ENCODE assay signal across 16 cellular contexts in the genomic region with DNA sequence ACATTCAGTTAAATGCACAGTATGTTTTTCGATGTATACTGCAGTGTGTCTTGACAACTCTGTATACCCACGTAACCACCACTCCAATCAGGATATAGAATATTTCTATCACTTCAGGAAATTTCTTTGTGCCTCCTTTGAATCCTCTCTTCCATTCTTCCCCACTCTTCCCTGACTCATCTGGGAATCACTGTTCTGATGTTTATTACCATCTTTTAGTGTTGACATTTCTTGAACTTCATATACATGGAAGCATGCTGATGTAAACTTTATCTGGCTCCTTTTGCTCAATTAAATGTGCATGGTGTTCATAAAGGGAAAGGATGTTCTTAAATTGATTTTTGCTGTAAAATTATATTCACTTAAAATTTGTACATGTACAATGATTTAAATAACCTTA.
DNase-seq lines count a peak whose midpoint lies in the region; ATAC-seq and TF ChIP-seq lines count a peak whose summit lies in the region.
"Had no signal": no experiment of that assay in that cellular context is flagged by ENCODE, and none has a peak within 500 bp of the region (broad histone marks: within the 10 kb centered on the region; RNA-seq: fewer than 3 reads in every experiment).

No MANE protein-coding gene starts in this region.

- CTCF ChIA-PET in IMR-90 (lab: Yijun Ruan, JAX) = interaction anchor here (1.1 to 1.5 kb wide), 2 partner anchors 8 to 321 kb away, joined by 3 read pairs; no protein-coding TSS in a partner anchor

- H4K20me1 ChIP-seq in IMR-90 (ENCODE audit: insufficient read depth, low read length) = no peaks in the 10 kb centered on the region
- H4K20me1 ChIP-seq: BLaER1 treated with 17β-estradiol and CSF1 and Interleukin-3, amounts not matched to agents 10 nM and 100 nM had no signal

- dilution Hi-C loops in IMR-90 (cut with HindIII; ENCODE audit: low sequenced_read_pairs, unreplicated experiment) = no loop called here

- H4K8ac ChIP-seq in IMR-90 (ENCODE audit: low read depth in 2 of 2, low read length in 2 of 2) = no peak overlapping the region

- H3K79me1 ChIP-seq in IMR-90 (ENCODE audit: low read depth in 1 of 2, low read length in 2 of 2) = no peaks in the 10 kb centered on the region

- ATAC-seq in IMR-90 (ENCODE audit: low read depth) (peak; percentile 54), GM18519 (IDR thresholded peaks at IDR 0.05; ENCODE audit: low FRiP score, unreplicated experiment) (no peak)
- ATAC-seq: CD8-positive, alpha-beta T cell; GM12878 had no signal

- no peak overlapping the region for H3K23ac ChIP-seq in IMR-90 (ENCODE audit: low read depth, low read length)

- no peaks in the 10 kb centered on the region for H3K4me1 ChIP-seq in IMR-90 (ENCODE audit: control insufficient read depth, insufficient read depth, low read length)

- no peak overlapping the region for H2BK20ac ChIP-seq in IMR-90 (ENCODE audit: low read depth, low read length)

- no peak for TF ChIP-seq RAD21 in IMR-90 (IDR thresholded peaks at IDR 0.05; ENCODE audit: low read length)

- no peaks in the 10 kb centered on the region for H3K9me3 ChIP-seq in IMR-90 (ENCODE audit: control insufficient read depth, insufficient read depth, low read length)
- H3K9me3 ChIP-seq: BLaER1 treated with 17β-estradiol and CSF1 and Interleukin-3, amounts not matched to agents 10 nM and 100 nM; Caco-2 had no signal

- no peaks in the 10 kb centered on the region for H3K36me3 ChIP-seq in IMR-90 (ENCODE audit: control insufficient read depth, insufficient read depth, low read length)
- H3K36me3 ChIP-seq: BLaER1 treated with 17β-estradiol and CSF1 and Interleukin-3, amounts not matched to agents 10 nM and 100 nM had no signal

- no peak for TF ChIP-seq CTCF in IMR-90 (conservative IDR thresholded peaks at IDR 0.05; ENCODE audit: low read depth, low read length)

- TF ChIP-seq POLR2A in IMR-90 (IDR thresholded peaks at IDR 0.05; ENCODE audit: low read depth, low read length) = no peak

- in situ Hi-C loops in IMR-90 (cut with MboI; ENCODE audit: low sequenced_read_pairs) = no loop called here

- no peak overlapping the region for H3K27ac ChIP-seq in IMR-90 (ENCODE audit: insufficient read depth, low read length)
- H3K27ac ChIP-seq: BLaER1 treated with 17β-estradiol and CSF1 and Interleukin-3, amounts not matched to agents 10 nM and 100 nM; C4-2B had no signal

- no peaks in the 10 kb centered on the region; the same call in 1 of the 2 replicates for H3K9me1 ChIP-seq in IMR-90 (ENCODE audit: insufficient read depth, low read length)

- no peak overlapping the region for H2AK9ac ChIP-seq in IMR-90 (replicated peaks; ENCODE audit: low read depth, low read length, poor library complexity)

- DNase-seq in HCEC 1CT (peak; percentile 1), IMR-90 (peak; percentile 31), Ammon's horn (ENCODE audit: low spot score) (no peak)
- DNase-seq in activated CD8-positive, alpha-beta memory T cell treated with anti-CD3 and anti-CD28 coated beads, Interleukin-2, amount 50 U/mL, for 4 hours = no peak
- DNase-seq: 8988T; ACHN; Caco-2; Calu3; CD4-positive, alpha-beta T cell; CD8-positive, alpha-beta T cell; DMS79 treated with DMSO at 0.1 percent for 48 hours; GDM1 had no signal

- H2BK120ac ChIP-seq in IMR-90 (ENCODE audit: low read depth, low read length) = no peak overlapping the region

- intact Hi-C loops in IMR-90 (cut with micrococcal nuclease) = loop anchor here (5.0 kb wide), 1 partner anchor 323 kb away; no protein-coding TSS in a partner anchor

- H3K18ac ChIP-seq in IMR-90 (ENCODE audit: low read depth, low read length) = no peak overlapping the region

- H3K14ac ChIP-seq in IMR-90 (replicated peaks; ENCODE audit: low read depth, low read length) = no peak overlapping the region

- H3K56ac ChIP-seq in IMR-90 (ENCODE audit: extremely low read depth, insufficient read depth, low read length) = no peak overlapping the region

- no peak overlapping the region for H4K5ac ChIP-seq in IMR-90 (ENCODE audit: low read depth, low read length)

- H2AK5ac ChIP-seq in IMR-90 (ENCODE audit: low read depth, low read length) = no peak overlapping the region

- no peak overlapping the region for H3K4ac ChIP-seq in IMR-90 (ENCODE audit: low read depth, low read length)

- H2BK5ac ChIP-seq in IMR-90 (ENCODE audit: low read depth, low read length, poor library complexity, severe bottlenecking) = no peak overlapping the region

- H2AFZ ChIP-seq in IMR-90 (replicated peaks; ENCODE audit: low read length, poor library complexity) = no peak overlapping the region

- H3K4me3 ChIP-seq in IMR-90 (ENCODE audit: insufficient read depth, low read depth, low read length) = no peak overlapping the region
- H3K4me3 ChIP-seq: BLaER1 treated with 17β-estradiol and CSF1 and Interleukin-3, amounts not matched to agents 10 nM and 100 nM; GM12878 had no signal

- H3K9ac ChIP-seq in IMR-90 (ENCODE audit: low read depth, low read length) = no peak overlapping the region
- H3K9ac ChIP-seq: BLaER1 treated with 17β-estradiol and CSF1 and Interleukin-3, amounts not matched to agents 10 nM and 100 nM had no signal

- no CpG with 5 or more reads among the region's 2 CpGs for WGBS in IMR-90 (ENCODE audit: extremely low coverage in 2 of 2, insufficient read length in 1 of 2), 2 experiments

- H2BK15ac ChIP-seq in IMR-90 (ENCODE audit: low read depth, low read length) = no peak overlapping the region

- no TSS peak for BruUV-seq in IMR-90 (replicated peaks; lab: Mats Ljungman, UMichigan)

- no peaks in the 10 kb centered on the region for H3K27me3 ChIP-seq in IMR-90 (ENCODE audit: control insufficient read depth, insufficient read depth, low read length)
- H3K27me3 ChIP-seq: BLaER1 treated with 17β-estradiol and CSF1 and Interleukin-3, amounts not matched to agents 10 nM and 100 nM had no signal

- H4K91ac ChIP-seq in IMR-90 (ENCODE audit: insufficient read depth, low read depth, low read length) = no peak overlapping the region

- H3K4me2 ChIP-seq in IMR-90 (ENCODE audit: low read depth, low read length) = no peak overlapping the region
- H3K4me2 ChIP-seq: BLaER1 treated with 17β-estradiol and CSF1 and Interleukin-3, amounts not matched to agents 10 nM and 100 nM had no signal

- POLR2A ChIA-PET in IMR-90 (lab: Charles Lee; ENCODE audit: unreplicated experiment) = no interaction called here

TF ChIP-seq in IMR-90, 13 proteins besides CTCF, POLR2A, EP300 and RAD21:
- TF ChIP-seq MAFK (IDR thresholded peaks at IDR 0.05; ENCODE audit: low read depth, low read length) (no peak), SMC3 (IDR thresholded peaks at IDR 0.05; ENCODE audit: low read depth, low read length) (no peak), FOS (IDR thresholded peaks at IDR 0.05; ENCODE audit: low read depth, low read length) (0 out of 2 replicates have a peak, but pooled peaks have one; percentile 15), NFE2L2 (IDR thresholded peaks at IDR 0.05; ENCODE audit: low read depth, low read length) (no peak), USF2 (IDR thresholded peaks at IDR 0.05; ENCODE audit: low read depth, low read length) (no peak)
- TF ChIP-seq, protein P1, sequence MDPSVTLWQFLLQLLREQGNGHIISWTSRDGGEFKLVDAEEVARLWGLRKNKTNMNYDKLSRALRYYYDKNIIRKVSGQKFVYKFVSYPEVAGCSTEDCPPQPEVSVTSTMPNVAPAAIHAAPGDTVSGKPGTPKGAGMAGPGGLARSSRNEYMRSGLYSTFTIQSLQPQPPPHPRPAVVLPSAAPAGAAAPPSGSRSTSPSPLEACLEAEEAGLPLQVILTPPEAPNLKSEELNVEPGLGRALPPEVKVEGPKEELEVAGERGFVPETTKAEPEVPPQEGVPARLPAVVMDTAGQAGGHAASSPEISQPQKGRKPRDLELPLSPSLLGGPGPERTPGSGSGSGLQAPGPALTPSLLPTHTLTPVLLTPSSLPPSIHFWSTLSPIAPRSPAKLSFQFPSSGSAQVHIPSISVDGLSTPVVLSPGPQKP (IDR thresholded peaks at IDR 0.05; ENCODE audit: borderline replicate concordance, low read depth, low read length) = no peak

Comparison
In these comparisons a context has a peak if more than half of its experiments do, and no peak if none do; other contexts are left out.
1. DNase-seq: peak in HCEC 1CT (single experiment) and IMR-90 (single experiment); none in activated CD8-positive, alpha-beta memory T cell treated with anti-CD3 and anti-CD28 coated beads, Interleukin-2, amount 50 U/mL, for 4 hours (single experiment) and Ammon's horn (single experiment).